Comparison of ENCODE assay signal across 1 cellular context in genomic region chr6:169370054-169370453, GRCh38.
TF ChIP-seq lines count a peak whose summit lies in the region.

No MANE protein-coding gene starts in this region.

TF ChIP-seq in H1, 55 proteins besides CTCF, POLR2A, EP300 and RAD21 (continued from another document):
- TF ChIP-seq ZNF274 (IDR thresholded peaks at IDR 0.05; ENCODE audit: borderline replicate concordance, extremely low read depth, low read length): no peak
TF ChIP-seq in H1: peak in this region for 0.
